ENCODE assay signal across 19 cellular contexts in genomic region chr7:116963234-116963633, GRCh38.
"Had no signal": no experiment of that assay in that cellular context is flagged by ENCODE, and none has a peak within 500 bp of the region (broad histone marks: within the 10 kb centered on the region; RNA-seq: fewer than 3 reads in every experiment).

No MANE protein-coding gene starts in this region.

- ATAC-seq: left lung; mucosa of descending colon; naive thymus-derived CD8-positive, alpha-beta T cell; pancreas; stimulated activated effector memory CD8-positive, alpha-beta T cell treated with anti-CD3 and anti-CD28 coated beads, Interleukin-12 subunit alpha, Interleukin-12 subunit beta, amount 100 ng/mL, for 72 hours; upper lobe of right lung had no signal

- H3K9me3 ChIP-seq: left lung, mucosa of descending colon, pancreas, thoracic aorta, upper lobe of right lung had no signal

- H3K4me3 Mint-ChIP-seq: activated B cell treated with CpG ODN at 0.5 μM for 24 hours; activated CD4-positive, alpha-beta T cell treated with anti-CD3 and anti-CD28 coated beads, Interleukin-2, amount 10 ng/mL, durations not matched to agents 24 days and 14 days; memory B cell; naive thymus-derived CD8-positive, alpha-beta T cell had no signal

- H3K36me3 ChIP-seq: brain microvascular endothelial cell, left lung, pancreas, thoracic aorta, upper lobe of right lung had no signal

- H3K4me1 ChIP-seq: left lung, pancreas, upper lobe of right lung had no signal

- H3K27ac Mint-ChIP-seq: activated B cell treated with CpG ODN at 0.5 μM for 24 hours; activated CD4-positive, alpha-beta T cell treated with anti-CD3 and anti-CD28 coated beads, Interleukin-2, amount 10 ng/mL, durations not matched to agents 24 days and 14 days; memory B cell; naive thymus-derived CD8-positive, alpha-beta T cell; stimulated activated effector memory CD8-positive, alpha-beta T cell treated with anti-CD3 and anti-CD28 coated beads, Interleukin-12 subunit alpha, Interleukin-12 subunit beta, amount 100 ng/mL, for 72 hours had no signal

- DNase-seq: activated B cell treated with CpG ODN at 0.5 μM for 24 hours; activated CD4-positive, alpha-beta T cell treated with anti-CD3 and anti-CD28 coated beads, Interleukin-2, amount 10 ng/mL, durations not matched to agents 24 days and 14 days; activated CD8-positive, alpha-beta memory T cell treated with anti-CD3 and anti-CD28 coated beads, Interleukin-2, amount 50 U/mL, for 48 hours; activated naive CD4-positive, alpha-beta T cell; anterior cingulate cortex; brain microvascular endothelial cell; cerebellar nuclear complex; effector CD8-positive, alpha-beta T cell; foreskin fibroblast; hippocampal formation; left lung; mucosa of descending colon; naive thymus-derived CD8-positive, alpha-beta T cell; pancreas; upper lobe of right lung had no signal

- H3K4me1 Mint-ChIP-seq: activated CD4-positive, alpha-beta T cell treated with anti-CD3 and anti-CD28 coated beads, Interleukin-2, amount 10 ng/mL, durations not matched to agents 24 days and 14 days had no signal

- FAIRE-seq: keratinocyte, pancreas had no signal

- H3K36me3 Mint-ChIP-seq: naive thymus-derived CD8-positive, alpha-beta T cell; stimulated activated effector memory CD8-positive, alpha-beta T cell treated with anti-CD3 and anti-CD28 coated beads, Interleukin-12 subunit alpha, Interleukin-12 subunit beta, amount 100 ng/mL, for 72 hours had no signal

- H3K9me3 Mint-ChIP-seq: activated CD4-positive, alpha-beta T cell treated with anti-CD3 and anti-CD28 coated beads, Interleukin-2, amount 10 ng/mL, durations not matched to agents 24 days and 14 days; naive thymus-derived CD8-positive, alpha-beta T cell; stimulated activated effector memory CD8-positive, alpha-beta T cell treated with anti-CD3 and anti-CD28 coated beads, Interleukin-12 subunit alpha, Interleukin-12 subunit beta, amount 100 ng/mL, for 72 hours had no signal

- H3K27me3 ChIP-seq: brain microvascular endothelial cell, left lung, pancreas, upper lobe of right lung had no signal

- H3K27me3 Mint-ChIP-seq: activated B cell treated with CpG ODN at 0.5 μM for 24 hours had no signal

- H3K4me3 ChIP-seq: left lung, mucosa of descending colon, pancreas, thoracic aorta, upper lobe of right lung had no signal

- H3K27ac ChIP-seq: brain microvascular endothelial cell, left lung, pancreas, thoracic aorta, upper lobe of right lung had no signal
